ENCODE assay signal across 21 cellular contexts in genomic region chr11:61618991-61619390, GRCh38. TPM values are rescaled to one million over a fixed set of nuclear protein-coding genes. Genes with fewer than 3 reads are reported as not detected.
DNase-seq lines count a peak whose midpoint lies in the region; ATAC-seq and TF ChIP-seq lines count a peak whose summit lies in the region.
"Had no signal": no experiment of that assay in that cellular context is flagged by ENCODE, and none has a peak within 500 bp of the region (broad histone marks: within the 10 kb centered on the region; RNA-seq: fewer than 3 reads in every experiment).

No MANE protein-coding gene starts in this region.

- H4K20me1 ChIP-seq in PC-9 (ENCODE audit: insufficient read depth) = no peaks in the 10 kb centered on the region

- TF ChIP-seq CTCF in endodermal cell (conservative IDR thresholded peaks at IDR 0.05) = no peak
- TF ChIP-seq CTCF in tibial nerve (IDR thresholded peaks at IDR 0.05) = no peak
- no peak for TF ChIP-seq CTCF in PC-9 (conservative IDR thresholded peaks at IDR 0.05)

- H3K4me1 Mint-ChIP-seq in endodermal cell = peaks cover 7% of the 10 kb centered on the region
- H3K4me1 Mint-ChIP-seq: CD14-positive monocyte had no signal

- TF ChIP-seq EP300 in tibial nerve (IDR thresholded peaks at IDR 0.05) = no peak

- no peaks in the 10 kb centered on the region for H3K79me2 ChIP-seq in PC-9 (ENCODE audit: low read depth)

- H3K27ac ChIP-seq in endodermal cell (ENCODE audit: low read depth, low read length) = no peak overlapping the region
- H3K27ac ChIP-seq in tibial nerve = no peak overlapping the region
- H3K27ac ChIP-seq in PC-9 = no peak overlapping the region
- H3K27ac ChIP-seq: GM23248 had no signal

- H2AFZ ChIP-seq in PC-9 = no peak overlapping the region
- H2AFZ ChIP-seq: GM23248 had no signal

- H3K9me2 ChIP-seq in PC-9 (ENCODE audit: insufficient read depth) = no peaks in the 10 kb centered on the region
- H3K9me2 ChIP-seq: SK-N-SH had no signal

- no peaks in the 10 kb centered on the region for H3K36me3 Mint-ChIP-seq in endodermal cell (ENCODE audit: low read depth)
- H3K36me3 Mint-ChIP-seq: CD14-positive monocyte had no signal

- CTCF ChIA-PET in PC-9 (lab: Charles Lee) = no interaction called here

- TF ChIP-seq POLR2A in tibial nerve (IDR thresholded peaks at IDR 0.05) = no peak

- no peaks in the 10 kb centered on the region for H3K4me1 ChIP-seq in endodermal cell (ENCODE audit: control insufficient read depth, insufficient read depth, low read length)
- H3K4me1 ChIP-seq in tibial nerve = no peaks in the 10 kb centered on the region
- H3K4me1 ChIP-seq in PC-9 (replicated peaks; ENCODE audit: insufficient read depth) = peaks cover 17% of the 10 kb centered on the region

- ATAC-seq in HG03460 (IDR thresholded peaks at IDR 0.05; ENCODE audit: unreplicated experiment) = no peak
- ATAC-seq: K562 had no signal

- intact Hi-C loops in PC-9 (cut with micrococcal nuclease; ENCODE audit: unreplicated experiment) = no loop called here

- DNase-seq in NCI-H1436 (lab: John Stamatoyannopoulos, UW) = peak; percentile 12
- DNase-seq in NCI-H1436 treated with DMSO at 0.1 percent for 48 hours (lab: John Stamatoyannopoulos, UW) = no peak
- DNase-seq in NCI-H69 (lab: John Stamatoyannopoulos, UW) = peak; percentile 89
- DNase-seq in endodermal cell = peak; percentile 79
- no peak for DNase-seq in tibial nerve (ENCODE audit: low spot score in 2 of 2)
- DNase-seq in NCI-H526 treated with DMSO at 0.1 percent for 48 hours (lab: John Stamatoyannopoulos, UW) = no peak
- DNase-seq in PC-9 = no peak
- DNase-seq: 8988T, DMS 273 treated with DMSO at 0.1 percent for 48 hours, GDM1, GM23248, NCI-H1092 treated with DMSO at 0.1 percent for 48 hours, NCI-H2029, NCI-H446, NCI-H748 treated with DMSO at 0.1 percent for 48 hours, OCI-M1, SHP77 treated with DMSO at 0.1 percent for 48 hours, SK-N-SH had no signal

- H3K27me3 Mint-ChIP-seq in endodermal cell (ENCODE audit: insufficient read depth) = peaks cover 2% of the 10 kb centered on the region

- no peaks in the 10 kb centered on the region for H3K9me3 ChIP-seq in endodermal cell (ENCODE audit: control insufficient read depth, low read length)
- H3K9me3 ChIP-seq in tibial nerve = no peaks in the 10 kb centered on the region
- no peaks in the 10 kb centered on the region for H3K9me3 ChIP-seq in PC-9 (ENCODE audit: insufficient read depth, low read depth)
- H3K9me3 ChIP-seq: SK-N-SH had no signal

- BruUV-seq in PC-9 (replicated peaks; lab: Mats Ljungman, UMichigan) = no TSS peak

- H3K27ac Mint-ChIP-seq in endodermal cell = no peak overlapping the region

- H3F3A ChIP-seq in PC-9 (ENCODE audit: insufficient read depth, low read depth) = no peaks in the 10 kb centered on the region; the same call in 1 of the 2 replicates

- WGBS in endodermal cell (ENCODE audit: insufficient coverage in 1 of 2, insufficient read length in 1 of 2), 2 experiments = 10 to 52% methylated on average over 2 to 5 of the region's 5 CpGs
- 28 to 33% methylated on average over 5 of the region's 5 CpGs for WGBS in tibial nerve, 2 donors

- H3K4me2 ChIP-seq in PC-9 = no peak overlapping the region
- H3K4me2 ChIP-seq: SK-N-SH had no signal

- H3K9ac ChIP-seq in endodermal cell (ENCODE audit: extremely low read depth, low read length, poor library complexity, severe bottlenecking) = no peak overlapping the region
- H3K9ac ChIP-seq: GM23248, SK-N-SH had no signal

- H3K36me3 ChIP-seq in endodermal cell (ENCODE audit: control insufficient read depth, insufficient read depth, low read length) (no peaks in the 10 kb centered on the region), tibial nerve (no peaks in the 10 kb centered on the region), PC-9 (ENCODE audit: low read depth) (no peaks in the 10 kb centered on the region)

- POLR2A ChIA-PET in PC-9 (lab: Charles Lee; ENCODE audit: unreplicated experiment) = no interaction called here

- no peaks in the 10 kb centered on the region for H3K9me3 Mint-ChIP-seq in endodermal cell

- no peak overlapping the region for H3K4me3 ChIP-seq in endodermal cell (ENCODE audit: low read length)
- no peak overlapping the region for H3K4me3 ChIP-seq in tibial nerve
- no peak overlapping the region for H3K4me3 ChIP-seq in PC-9
- H3K4me3 ChIP-seq: GM23248, K562 had no signal

- H3K27me3 ChIP-seq in endodermal cell (ENCODE audit: control insufficient read depth, insufficient read depth, low read length, poor library complexity, severe bottlenecking) = no peaks in the 10 kb centered on the region
- peaks cover 0 to 23% of the 10 kb centered on the region in 2 donors for H3K27me3 ChIP-seq in tibial nerve
- no peaks in the 10 kb centered on the region for H3K27me3 ChIP-seq in PC-9 (ENCODE audit: insufficient read depth, low read depth)

- H3K4me3 Mint-ChIP-seq in endodermal cell = no peak overlapping the region
- H3K4me3 Mint-ChIP-seq: CD14-positive monocyte had no signal

RNA-seq across cellular contexts. Expression of gene SYT7, which starts 38.1 kb away (rescaled TPM):
- total RNA-seq in endodermal cell = 1 to 10 TPM; 2.0 to 3.4 TPM
- 4.0 TPM for polyA plus RNA-seq in endodermal cell (2013, experiment 1 of 2)
- polyA plus RNA-seq in endodermal cell (2013, experiment 2 of 2) = 3.2 TPM
- 1 to 10 TPM; 1.2 to 2.5 (median 1.8) TPM for total RNA-seq in tibial nerve
- 4.0 and 8.9 TPM in 2 replicates for total RNA-seq in PC-9 (2021)
- polyA plus RNA-seq: CD14-positive monocyte had no signal

Comparison
In these comparisons a context has a peak if more than half of its experiments do, and no peak if none do; other contexts are left out.
1. DNase-seq: peak in NCI-H1436 (single experiment), NCI-H69 (single experiment) and endodermal cell (single experiment); none in NCI-H1436 treated with DMSO at 0.1 percent for 48 hours (single experiment), tibial nerve (0 of 2), NCI-H526 treated with DMSO at 0.1 percent for 48 hours (single experiment) and PC-9 (0 of 2).